36 cellular contexts compared by ENCODE assay signal in genomic region chr7:21468969-21469368, GRCh38.
"Had no signal": no experiment of that assay in that cellular context is flagged by ENCODE, and none has a peak within 500 bp of the region (broad histone marks: within the 10 kb centered on the region; RNA-seq: fewer than 3 reads in every experiment).

No MANE protein-coding gene starts in this region.

- H3K27ac ChIP-seq: ascending aorta, breast epithelium, cardiac muscle cell, coronary artery, dorsolateral prefrontal cortex, esophagus muscularis mucosa, foreskin keratinocyte, gastroesophageal sphincter, heart right ventricle, VCaP had no signal

- H3K4me1 Mint-ChIP-seq: activated naive CD4-positive, alpha-beta T cell treated with anti-CD3 and anti-CD28 coated beads, Interleukin-2, amount 10 ng/mL, durations not matched to agents 7 days and 5 days; brain; endodermal cell; WTC11 had no signal

- DNase-seq: activated CD4-positive, alpha-beta memory T cell treated with anti-CD3 and anti-CD28 coated beads, Interleukin-2, amount 10 ng/mL, durations not matched to agents 7 days and 5 days; activated CD4-positive, alpha-beta T cell treated with anti-CD3 and anti-CD28 coated beads for 1 hour; activated CD4-positive, alpha-beta T cell treated with anti-CD3 and anti-CD28 coated beads for 4 hours; activated CD4-positive, alpha-beta T cell treated with anti-CD3 and anti-CD28 coated beads, Interleukin-2, amount 10 ng/mL, durations not matched to agents 7 days and 5 days; activated CD4-positive, alpha-beta T cell treated with anti-CD3 and anti-CD28 coated beads, Interleukin-2, amount 50 U/mL, for 4 hours; activated CD8-positive, alpha-beta memory T cell treated with anti-CD3 and anti-CD28 coated beads, Interleukin-2, amount 50 U/mL, for 48 hours; activated gamma-delta T cell; activated naive CD4-positive, alpha-beta T cell; activated naive CD4-positive, alpha-beta T cell treated with anti-CD3 and anti-CD28 coated beads, Interleukin-2, amount 10 ng/mL, durations not matched to agents 7 days and 5 days; activated naive CD8-positive, alpha-beta T cell treated with anti-CD3 and anti-CD28 coated beads, Interleukin-2, amount 10 ng/mL, durations not matched to agents 7 days and 5 days; activated T-cell treated with anti-CD3 and anti-CD28 coated beads for 4 hours; activated T-cell treated with anti-CD3 and anti-CD28 coated beads, Interleukin-2, amount 50 U/mL, for 24 hours; activated T-cell treated with anti-CD3 and anti-CD28 coated beads, Interleukin-2, amount 50 U/mL, for 72 hours; central memory CD4-positive, alpha-beta T cell; cerebellar nuclear complex; dorsolateral prefrontal cortex; effector memory CD4-positive, alpha-beta T cell; endodermal cell; erythroblast; foreskin keratinocyte; heart right ventricle; T-helper 1 cell; T-helper 17 cell; T1000 had no signal

- H3K27me3 ChIP-seq: ascending aorta, breast epithelium, cardiac muscle cell, dorsolateral prefrontal cortex, esophagus muscularis mucosa, foreskin keratinocyte, gastroesophageal sphincter, heart right ventricle had no signal

- H3K9me3 ChIP-seq: ascending aorta, breast epithelium, esophagus muscularis mucosa, gastroesophageal sphincter, heart right ventricle had no signal

- H3K9me3 Mint-ChIP-seq: activated CD4-positive, alpha-beta memory T cell treated with anti-CD3 and anti-CD28 coated beads, Interleukin-2, amount 10 ng/mL, durations not matched to agents 7 days and 5 days; activated naive CD4-positive, alpha-beta T cell treated with anti-CD3 and anti-CD28 coated beads, Interleukin-2, amount 10 ng/mL, durations not matched to agents 7 days and 5 days; activated T-cell treated with anti-CD3 and anti-CD28 coated beads, Interleukin-2, amount 50 U/mL, for 24 hours; activated T-cell treated with anti-CD3 and anti-CD28 coated beads, Interleukin-2, amount 50 U/mL, for 72 hours; dendritic cell treated with granulocyte-macrophage colony-stimulating factor and Interleukin-4, amounts not matched to agents 40 ng/mL and 50 ng/mL, for 4 days; endodermal cell; T-helper 2 cell treated with Interferon-gamma antibody and Interleukin-4, amounts not matched to agents 5 μg/mL and 100 μg/mL, for 36 hours had no signal

- H3K4me3 Mint-ChIP-seq: activated CD4-positive, alpha-beta memory T cell treated with anti-CD3 and anti-CD28 coated beads, Interleukin-2, amount 10 ng/mL, durations not matched to agents 7 days and 5 days; activated CD4-positive, alpha-beta T cell treated with anti-CD3 and anti-CD28 coated beads, Interleukin-2, amount 10 ng/mL, durations not matched to agents 7 days and 5 days; activated naive CD4-positive, alpha-beta T cell treated with anti-CD3 and anti-CD28 coated beads, Interleukin-2, amount 10 ng/mL, durations not matched to agents 7 days and 5 days; activated naive CD8-positive, alpha-beta T cell treated with anti-CD3 and anti-CD28 coated beads, Interleukin-2, amount 10 ng/mL, durations not matched to agents 7 days and 5 days; activated T-cell treated with anti-CD3 and anti-CD28 coated beads, Interleukin-2, amount 50 U/mL, for 24 hours; activated T-cell treated with anti-CD3 and anti-CD28 coated beads, Interleukin-2, amount 50 U/mL, for 72 hours; brain; dendritic cell treated with granulocyte-macrophage colony-stimulating factor and Interleukin-4, amounts not matched to agents 40 ng/mL and 50 ng/mL, for 4 days; endodermal cell; T-helper 17 cell; T-helper 2 cell treated with Interferon-gamma antibody and Interleukin-4, amounts not matched to agents 5 μg/mL and 100 μg/mL, for 36 hours; WTC11 had no signal

- H3K27ac Mint-ChIP-seq: activated CD4-positive, alpha-beta memory T cell treated with anti-CD3 and anti-CD28 coated beads, Interleukin-2, amount 10 ng/mL, durations not matched to agents 7 days and 5 days; activated CD4-positive, alpha-beta T cell treated with anti-CD3 and anti-CD28 coated beads, Interleukin-2, amount 10 ng/mL, durations not matched to agents 7 days and 5 days; activated naive CD4-positive, alpha-beta T cell treated with anti-CD3 and anti-CD28 coated beads, Interleukin-2, amount 10 ng/mL, durations not matched to agents 7 days and 5 days; activated naive CD4-positive, alpha-beta T cell treated with anti-CD3 and anti-CD28 coated beads, Interleukin-2, amount 50 U/mL, for 72 hours; activated naive CD8-positive, alpha-beta T cell treated with anti-CD3 and anti-CD28 coated beads, Interleukin-2, amount 10 ng/mL, durations not matched to agents 7 days and 5 days; activated T-cell treated with anti-CD3 and anti-CD28 coated beads, Interleukin-2, amount 50 U/mL, for 24 hours; activated T-cell treated with anti-CD3 and anti-CD28 coated beads, Interleukin-2, amount 50 U/mL, for 72 hours; brain; dendritic cell treated with granulocyte-macrophage colony-stimulating factor and Interleukin-4, amounts not matched to agents 40 ng/mL and 50 ng/mL, for 4 days; endodermal cell; T-helper 17 cell; T-helper 2 cell treated with Interferon-gamma antibody and Interleukin-4, amounts not matched to agents 5 μg/mL and 100 μg/mL, for 36 hours; WTC11 had no signal

- H3K27me3 Mint-ChIP-seq: activated CD4-positive, alpha-beta memory T cell treated with anti-CD3 and anti-CD28 coated beads, Interleukin-2, amount 10 ng/mL, durations not matched to agents 7 days and 5 days; activated CD4-positive, alpha-beta T cell treated with anti-CD3 and anti-CD28 coated beads, Interleukin-2, amount 10 ng/mL, durations not matched to agents 7 days and 5 days; activated naive CD4-positive, alpha-beta T cell treated with anti-CD3 and anti-CD28 coated beads, Interleukin-2, amount 10 ng/mL, durations not matched to agents 7 days and 5 days; activated naive CD8-positive, alpha-beta T cell treated with anti-CD3 and anti-CD28 coated beads, Interleukin-2, amount 10 ng/mL, durations not matched to agents 7 days and 5 days; activated T-cell treated with anti-CD3 and anti-CD28 coated beads, Interleukin-2, amount 50 U/mL, for 24 hours; brain; dendritic cell treated with granulocyte-macrophage colony-stimulating factor and Interleukin-4, amounts not matched to agents 40 ng/mL and 50 ng/mL, for 4 days; T-helper 17 cell had no signal

- H3K36me3 ChIP-seq: ascending aorta, breast epithelium, cardiac muscle cell, esophagus muscularis mucosa, gastroesophageal sphincter, heart right ventricle had no signal

- H3K4me1 ChIP-seq: ascending aorta, breast epithelium, esophagus muscularis mucosa, foreskin keratinocyte, gastroesophageal sphincter, heart right ventricle had no signal

- H3K4me3 ChIP-seq: ascending aorta, breast epithelium, cardiac muscle cell, coronary artery, dorsolateral prefrontal cortex, esophagus muscularis mucosa, gastroesophageal sphincter, heart right ventricle had no signal

- ATAC-seq: activated naive CD4-positive, alpha-beta T cell treated with anti-CD3 and anti-CD28 coated beads, Interleukin-2, amount 50 U/mL, for 72 hours; activated T-cell treated with anti-CD3 and anti-CD28 coated beads, Interleukin-2, amount 50 U/mL, for 72 hours; foreskin keratinocyte; gastroesophageal sphincter; heart right ventricle; T-helper 17 cell; WTC11 had no signal

- H3K36me3 Mint-ChIP-seq: WTC11 had no signal
